31 cellular contexts compared by ENCODE assay signal in the genomic region with DNA sequence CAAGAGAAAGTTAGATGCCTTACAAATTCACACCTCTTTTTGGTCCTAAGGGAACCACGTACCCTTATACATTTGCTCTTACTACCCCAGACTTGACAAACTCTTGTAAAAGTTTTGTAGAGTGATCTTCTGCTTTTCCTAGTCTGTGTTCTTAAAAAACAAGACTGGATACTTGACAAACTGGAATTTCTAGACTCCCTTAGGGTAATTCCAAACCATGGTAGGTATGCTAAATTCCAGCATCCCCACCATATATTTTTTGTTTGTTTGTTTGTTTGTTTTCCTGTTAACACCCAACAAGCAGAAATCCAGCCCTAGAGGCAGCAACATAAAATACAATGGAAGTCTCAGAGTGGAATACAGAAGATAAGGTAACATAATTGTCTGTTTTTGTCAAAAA.
"Had no signal": no experiment of that assay in that cellular context is flagged by ENCODE, and none has a peak within 500 bp of the region (broad histone marks: within the 10 kb centered on the region; RNA-seq: fewer than 3 reads in every experiment).

No MANE protein-coding gene starts in this region.

- H3K4me3 ChIP-seq: heart left ventricle, left lung, lung, mucosa of descending colon, pancreas, psoas muscle, skin epidermis, suprapubic skin, thoracic aorta, tibial artery, upper lobe of right lung had no signal

- H3K9me3 ChIP-seq: left lung, mucosa of descending colon, pancreas, psoas muscle, suprapubic skin, thoracic aorta, tibial artery, upper lobe of right lung had no signal

- H3K4me1 Mint-ChIP-seq: stimulated activated effector memory CD8-positive, alpha-beta T cell treated with anti-CD3 and anti-CD28 coated beads, Interleukin-12 subunit alpha, Interleukin-12 subunit beta, amount 100 ng/mL, for 72 hours had no signal

- H3K36me3 Mint-ChIP-seq: immature natural killer cell; naive thymus-derived CD4-positive, alpha-beta T cell; natural killer cell treated with Interleukin-12 subunit alpha and Interleukin-12 subunit beta and Interleukin-15 and Interleukin-18, amount 100 ng/mL, for 72 hours; stimulated activated effector memory CD8-positive, alpha-beta T cell treated with anti-CD3 and anti-CD28 coated beads, Interleukin-12 subunit alpha, Interleukin-12 subunit beta, amount 100 ng/mL, for 72 hours had no signal

- H3K4me3 Mint-ChIP-seq: immature natural killer cell; naive thymus-derived CD4-positive, alpha-beta T cell; natural killer cell treated with Interleukin-12 subunit alpha and Interleukin-12 subunit beta and Interleukin-15 and Interleukin-18, amount 100 ng/mL, for 72 hours; neural crest cell; stimulated activated effector memory CD8-positive, alpha-beta T cell treated with anti-CD3 and anti-CD28 coated beads, Interleukin-12 subunit alpha, Interleukin-12 subunit beta, amount 100 ng/mL, for 72 hours; stimulated activated naive CD8-positive, alpha-beta T cell treated with anti-CD3 and anti-CD28 coated beads, Interleukin-15, Interleukin-2, amounts not matched to agents 100 ng/mL and 50 ng/mL, for 24 hours had no signal

- H3K27ac ChIP-seq: heart left ventricle, left lung, pancreas, psoas muscle, skin epidermis, suprapubic skin, thoracic aorta, tibial artery, upper lobe of right lung had no signal

- DNase-seq: glutamatergic neuron; heart left ventricle; hypothalamus; immature natural killer cell; kidney; left colon; left lung; mesendoderm; midbrain; mucosa of descending colon; naive thymus-derived CD4-positive, alpha-beta T cell; nucleus accumbens; pancreas; posterior cingulate gyrus; psoas muscle; stimulated activated CD4-positive, alpha-beta T cell treated with anti-CD3 and anti-CD28 coated beads, Interleukin-12 subunit alpha, Interleukin-12 subunit beta, amount 100 ng/mL, for 4 hours; stimulated activated CD4-positive, alpha-beta T cell treated with anti-CD3 and anti-CD28 coated beads, Interleukin-15, amount 100 ng/mL, for 24 hours; stimulated activated CD4-positive, alpha-beta T cell treated with anti-CD3 and anti-CD28 coated beads, Interleukin-2, amount 100 ng/mL, for 24 hours; stimulated activated CD4-positive, alpha-beta T cell treated with anti-CD3 and anti-CD28 coated beads, Interleukin-4, amount 100 ng/mL, for 1 hour; stimulated activated naive CD4-positive, alpha-beta T cell; tibial artery; upper lobe of right lung had no signal

- H3K9me3 Mint-ChIP-seq: natural killer cell treated with Interleukin-12 subunit alpha and Interleukin-12 subunit beta and Interleukin-15 and Interleukin-18, amount 100 ng/mL, for 72 hours; neural crest cell; stimulated activated effector memory CD8-positive, alpha-beta T cell treated with anti-CD3 and anti-CD28 coated beads, Interleukin-12 subunit alpha, Interleukin-12 subunit beta, amount 100 ng/mL, for 72 hours; stimulated activated naive CD8-positive, alpha-beta T cell treated with anti-CD3 and anti-CD28 coated beads, Interleukin-15, Interleukin-2, amounts not matched to agents 100 ng/mL and 50 ng/mL, for 24 hours had no signal

- H3K36me3 ChIP-seq: heart left ventricle, left lung, pancreas, suprapubic skin, thoracic aorta, tibial artery, upper lobe of right lung had no signal

- H3K27me3 ChIP-seq: pancreas, tibial artery had no signal

- ATAC-seq: left colon; mucosa of descending colon; naive thymus-derived CD4-positive, alpha-beta T cell; natural killer cell treated with Interleukin-12 subunit alpha and Interleukin-12 subunit beta and Interleukin-15 and Interleukin-18, amount 100 ng/mL, for 72 hours; pancreas; psoas muscle; sciatic nerve; stimulated activated effector memory CD8-positive, alpha-beta T cell treated with anti-CD3 and anti-CD28 coated beads, Interleukin-12 subunit alpha, Interleukin-12 subunit beta, amount 100 ng/mL, for 72 hours had no signal

- H3K27ac Mint-ChIP-seq: immature natural killer cell; naive thymus-derived CD4-positive, alpha-beta T cell; natural killer cell treated with Interleukin-12 subunit alpha and Interleukin-12 subunit beta and Interleukin-15 and Interleukin-18, amount 100 ng/mL, for 72 hours; stimulated activated effector memory CD8-positive, alpha-beta T cell treated with anti-CD3 and anti-CD28 coated beads, Interleukin-12 subunit alpha, Interleukin-12 subunit beta, amount 100 ng/mL, for 72 hours; stimulated activated naive CD8-positive, alpha-beta T cell treated with anti-CD3 and anti-CD28 coated beads, Interleukin-15, Interleukin-2, amounts not matched to agents 100 ng/mL and 50 ng/mL, for 24 hours had no signal
